In genomic region chr17:80800775-80801391, GRCh38 we compare ENCODE assay signal across 28 cellular contexts.
DNase-seq lines count a peak whose midpoint lies in the region; TF ChIP-seq lines count a peak whose summit lies in the region.
"Had no signal": no experiment of that assay in that cellular context is flagged by ENCODE, and none has a peak within 500 bp of the region (broad histone marks: within the 10 kb centered on the region; RNA-seq: fewer than 3 reads in every experiment).

No MANE protein-coding gene starts in this region.

- H3K23ac ChIP-seq in neuronal stem cell (ENCODE audit: low read depth, low read length, poor library complexity), result no peak overlapping the region

- H3K9me3 ChIP-seq in neuronal stem cell (replicated peaks in 1 of 2; ENCODE audit: control insufficient read depth in 2 of 2, insufficient read depth in 1 of 2, low read depth in 1 of 2, low read length in 2 of 2), result peaks cover 1 to 5% of the 10 kb centered on the region in 2 donors
- H3K9me3 ChIP-seq: body of pancreas, prostate gland, sigmoid colon, stomach had no signal

- no peak overlapping the region for H4K8ac ChIP-seq in neuronal stem cell (ENCODE audit: low read depth, low read length)

- H3K9me3 Mint-ChIP-seq in T-helper 1 cell treated with Interleukin-12 subunit alpha and Interleukin-12 subunit beta and Interleukin-4 antibody, amounts not matched to agents 30 μg/mL and 1 μg/mL, for 36 hours, result peaks cover 3% of the 10 kb centered on the region
- peaks cover 4% of the 10 kb centered on the region for H3K9me3 Mint-ChIP-seq in mesothelial cell of epicardium
- H3K9me3 Mint-ChIP-seq: activated CD4-positive, alpha-beta T cell treated with anti-CD3 and anti-CD28 coated beads, Interleukin-2, amount 10 ng/mL, durations not matched to agents 24 days and 14 days; activated T-helper 17 cell treated with anti-CD3 and anti-CD28 coated beads, Interleukin-2, amount 50 U/mL, for 72 hours; immature natural killer cell; T-helper 2 cell treated with Interferon-gamma antibody and Interleukin-4, amounts not matched to agents 5 μg/mL and 100 μg/mL, for 36 hours had no signal

- DNase-seq in T-helper 1 cell, result no peak
- peak; percentile 50 for DNase-seq in NCI-H510A treated with DMSO at 0.1 percent for 48 hours (lab: John Stamatoyannopoulos, UW)
- peak; percentile 19 for DNase-seq in coronary artery (ENCODE audit: low spot score)
- DNase-seq in neuronal stem cell (ENCODE audit: low spot score), result no peak
- DNase-seq in ureter (ENCODE audit: low spot score), result no peak
- DNase-seq in mesothelial cell of epicardium (ENCODE audit: low spot score in 2 of 2, unreplicated experiment in 2 of 2), result no peak
- no peak for DNase-seq in dermis blood vessel endothelial cell
- DNase-seq: activated CD4-positive, alpha-beta T cell treated with anti-CD3 and anti-CD28 coated beads, Interleukin-2, amount 10 ng/mL, durations not matched to agents 24 days and 14 days; activated naive CD8-positive, alpha-beta T cell treated with anti-CD3 and anti-CD28 coated beads for 36 hours; body of pancreas; effector memory CD4-positive, alpha-beta T cell; foreskin melanocyte; immature natural killer cell; Karpas-422; left ventricle myocardium superior; NCI-H187; NCI-H524 treated with DMSO at 0.1 percent for 48 hours; sigmoid colon; stomach; WERI-Rb-1 had no signal

- H3K27ac ChIP-seq in coronary artery, result no peak overlapping the region
- no peak overlapping the region for H3K27ac ChIP-seq in neuronal stem cell (replicated peaks; ENCODE audit: low read length)
- H3K27ac ChIP-seq: BLaER1 treated with 17β-estradiol and CSF1 and Interleukin-3, amounts not matched to agents 10 nM and 100 nM; body of pancreas; prostate gland; sigmoid colon; SK-N-MC; stomach; tibial nerve; WERI-Rb-1 had no signal

- H3K4me3 ChIP-seq in coronary artery (no peak overlapping the region), neuronal stem cell (ENCODE audit: low read length in 2 of 2) (no peak overlapping the region)
- H3K4me3 ChIP-seq: BLaER1 treated with 17β-estradiol and CSF1 and Interleukin-3, amounts not matched to agents 10 nM and 100 nM; body of pancreas; GM12878; prostate gland; sigmoid colon; SK-N-MC; stomach; tibial nerve had no signal

- no peak overlapping the region for H2BK5ac ChIP-seq in neuronal stem cell (ENCODE audit: low read length)

- no peak overlapping the region for H4K91ac ChIP-seq in neuronal stem cell (ENCODE audit: low read depth, low read length, poor library complexity)

- H3K79me1 ChIP-seq in neuronal stem cell (ENCODE audit: low read depth, low read length), result no peaks in the 10 kb centered on the region

- no peak overlapping the region for H2BK120ac ChIP-seq in neuronal stem cell (ENCODE audit: low read depth, low read length)

- H3K18ac ChIP-seq in neuronal stem cell (ENCODE audit: low read length), result no peak overlapping the region

- H3K9ac ChIP-seq in neuronal stem cell (ENCODE audit: low read depth, low read length, poor library complexity), result no peak overlapping the region
- H3K9ac ChIP-seq: BLaER1 treated with 17β-estradiol and CSF1 and Interleukin-3, amounts not matched to agents 10 nM and 100 nM had no signal

- peaks cover 2 to 7% of the 10 kb centered on the region in 2 donors for H3K36me3 ChIP-seq in neuronal stem cell (replicated peaks in 1 of 2; ENCODE audit: control insufficient read depth in 2 of 2, insufficient read depth in 2 of 2, low read length in 2 of 2)
- H3K36me3 ChIP-seq: prostate gland, sigmoid colon had no signal

- H3K27me3 Mint-ChIP-seq in T-helper 1 cell treated with Interleukin-12 subunit alpha and Interleukin-12 subunit beta and Interleukin-4 antibody, amounts not matched to agents 30 μg/mL and 1 μg/mL, for 36 hours (ENCODE audit: low read depth), result no peaks in the 10 kb centered on the region
- no peaks in the 10 kb centered on the region for H3K27me3 Mint-ChIP-seq in mesothelial cell of epicardium (ENCODE audit: low read depth)
- H3K27me3 Mint-ChIP-seq: activated CD4-positive, alpha-beta T cell treated with anti-CD3 and anti-CD28 coated beads, Interleukin-2, amount 10 ng/mL, durations not matched to agents 24 days and 14 days; activated naive CD8-positive, alpha-beta T cell treated with anti-CD3 and anti-CD28 coated beads for 36 hours; activated T-helper 17 cell treated with anti-CD3 and anti-CD28 coated beads, Interleukin-2, amount 50 U/mL, for 72 hours had no signal

- no peak overlapping the region for H3K4me3 Mint-ChIP-seq in T-helper 1 cell treated with Interleukin-12 subunit alpha and Interleukin-12 subunit beta and Interleukin-4 antibody, amounts not matched to agents 30 μg/mL and 1 μg/mL, for 36 hours
- H3K4me3 Mint-ChIP-seq in mesothelial cell of epicardium, result no peak overlapping the region
- H3K4me3 Mint-ChIP-seq: activated CD4-positive, alpha-beta T cell treated with anti-CD3 and anti-CD28 coated beads, Interleukin-2, amount 10 ng/mL, durations not matched to agents 24 days and 14 days; activated naive CD8-positive, alpha-beta T cell treated with anti-CD3 and anti-CD28 coated beads for 36 hours; activated T-helper 17 cell treated with anti-CD3 and anti-CD28 coated beads, Interleukin-2, amount 50 U/mL, for 72 hours; immature natural killer cell; T-helper 2 cell treated with Interferon-gamma antibody and Interleukin-4, amounts not matched to agents 5 μg/mL and 100 μg/mL, for 36 hours had no signal

- peaks cover 25% of the 10 kb centered on the region for H3K36me3 Mint-ChIP-seq in T-helper 1 cell treated with Interleukin-12 subunit alpha and Interleukin-12 subunit beta and Interleukin-4 antibody, amounts not matched to agents 30 μg/mL and 1 μg/mL, for 36 hours (ENCODE audit: low read depth)
- H3K36me3 Mint-ChIP-seq in mesothelial cell of epicardium, result peaks cover 27% of the 10 kb centered on the region

- H2BK15ac ChIP-seq in neuronal stem cell (ENCODE audit: low read length), result no peak overlapping the region

- no peak overlapping the region for H3K4me2 ChIP-seq in neuronal stem cell (ENCODE audit: insufficient read depth, low read length, poor library complexity, severe bottlenecking)
- H3K4me2 ChIP-seq: BLaER1 treated with 17β-estradiol and CSF1 and Interleukin-3, amounts not matched to agents 10 nM and 100 nM had no signal

- WGBS in neuronal stem cell (ENCODE audit: extremely low coverage in 2 of 2, insufficient read length in 2 of 2, insufficient replicate concordance in 1 of 2), 2 donors, result no CpG with 5 or more reads among the region's 15 CpGs

- peak overlapping the region; percentile 5 for H2AK5ac ChIP-seq in neuronal stem cell (ENCODE audit: low read depth, low read length)

- no peak overlapping the region for H3K14ac ChIP-seq in neuronal stem cell (ENCODE audit: low read length)

- peaks cover 3% of the 10 kb centered on the region in 2 donors for H3K4me1 ChIP-seq in neuronal stem cell (ENCODE audit: control insufficient read depth in 2 of 2, insufficient read depth in 1 of 2, low read depth in 1 of 2, low read length in 2 of 2)
- H3K4me1 ChIP-seq: body of pancreas, prostate gland had no signal

- no peak overlapping the region for H2AFZ ChIP-seq in neuronal stem cell (ENCODE audit: low read length)

- peaks cover 19% of the 10 kb centered on the region for H3K4me1 Mint-ChIP-seq in T-helper 1 cell treated with Interleukin-12 subunit alpha and Interleukin-12 subunit beta and Interleukin-4 antibody, amounts not matched to agents 30 μg/mL and 1 μg/mL, for 36 hours (ENCODE audit: low read depth)
- peaks cover 4% of the 10 kb centered on the region for H3K4me1 Mint-ChIP-seq in mesothelial cell of epicardium
- H3K4me1 Mint-ChIP-seq: immature natural killer cell had no signal

- H2BK12ac ChIP-seq in neuronal stem cell (ENCODE audit: low read length), result no peak overlapping the region

- no peak overlapping the region for H3K4ac ChIP-seq in neuronal stem cell (ENCODE audit: low read length)

- TF ChIP-seq CTCF in coronary artery (IDR thresholded peaks at IDR 0.05) (no peak), mesothelial cell of epicardium (IDR thresholded peaks at IDR 0.05; ENCODE audit: unreplicated experiment) (no peak)

- H3K27me3 ChIP-seq in neuronal stem cell (ENCODE audit: control insufficient read depth in 3 of 3, insufficient read depth in 3 of 3, low read depth in 1 of 3, low read length in 3 of 3), result no peaks in the 10 kb centered on the region
- H3K27me3 ChIP-seq: body of pancreas, sigmoid colon, stomach, tibial nerve had no signal

- peak overlapping the region; percentile 36 for H3K27ac Mint-ChIP-seq in T-helper 1 cell treated with Interleukin-12 subunit alpha and Interleukin-12 subunit beta and Interleukin-4 antibody, amounts not matched to agents 30 μg/mL and 1 μg/mL, for 36 hours
- no peak overlapping the region for H3K27ac Mint-ChIP-seq in mesothelial cell of epicardium
- H3K27ac Mint-ChIP-seq: activated CD4-positive, alpha-beta T cell treated with anti-CD3 and anti-CD28 coated beads, Interleukin-2, amount 10 ng/mL, durations not matched to agents 24 days and 14 days; activated naive CD8-positive, alpha-beta T cell treated with anti-CD3 and anti-CD28 coated beads for 36 hours; activated T-helper 17 cell treated with anti-CD3 and anti-CD28 coated beads, Interleukin-2, amount 50 U/mL, for 72 hours; immature natural killer cell had no signal

Comparison
In these comparisons a context has a peak if more than half of its experiments do, and no peak if none do; other contexts are left out.
1. DNase-seq: peak in NCI-H510A treated with DMSO at 0.1 percent for 48 hours (single experiment) and coronary artery (single experiment); none in T-helper 1 cell (0 of 5), neuronal stem cell (single experiment), ureter (single experiment), mesothelial cell of epicardium (0 of 2) and dermis blood vessel endothelial cell (single experiment).